10 cellular contexts compared by ENCODE assay signal in genomic region chr10:31129261-31129660, GRCh38.
DNase-seq lines count a peak whose midpoint lies in the region; ATAC-seq and TF ChIP-seq lines count a peak whose summit lies in the region.
"Had no signal": no experiment of that assay in that cellular context is flagged by ENCODE, and none has a peak within 500 bp of the region (broad histone marks: within the 10 kb centered on the region; RNA-seq: fewer than 3 reads in every experiment).

No MANE protein-coding gene starts in this region.

- H3K36me3 Mint-ChIP-seq in osteocyte (ENCODE audit: unreplicated experiment): no peaks in the 10 kb centered on the region
- H3K36me3 Mint-ChIP-seq: naive B cell had no signal

- TF ChIP-seq CTCF in gastroesophageal sphincter (IDR thresholded peaks at IDR 0.05): no peak
- TF ChIP-seq CTCF in osteocyte (IDR thresholded peaks at IDR 0.05): no peak

- DNase-seq in GM04504 (ENCODE audit: low read depth) (peak; percentile 56), SJSA1 (ENCODE audit: low read depth in 1 of 2, low spot score in 2 of 2) (peak; percentile 69 to 78), osteocyte (ENCODE audit: extremely low spot score, unreplicated experiment) (no peak), HuH-7.5 (ENCODE audit: low spot score) (no peak)
- DNase-seq in activated CD4-positive, alpha-beta T cell treated with anti-CD3 and anti-CD28 coated beads for 1 hour: no peak
- no peak for DNase-seq in stimulated activated CD4-positive, alpha-beta T cell treated with anti-CD3 and anti-CD28 coated beads, Interleukin-12 subunit alpha, Interleukin-12 subunit beta, amount 100 ng/mL, for 4 hours
- DNase-seq: naive B cell had no signal

- H3K27ac ChIP-seq in SJSA1: peak overlapping the region; percentile 62
- peak overlapping the region in 2 of 4 donors; percentile 68 to 85 for H3K27ac ChIP-seq in gastroesophageal sphincter

- WGBS in gastroesophageal sphincter (ENCODE audit: low coverage in 1 of 2), 2 donors: 0 to 40% methylated on average over 1 to 2 of the region's 2 CpGs

- no peaks in the 10 kb centered on the region for H3K9me3 Mint-ChIP-seq in osteocyte (ENCODE audit: unreplicated experiment)
- H3K9me3 Mint-ChIP-seq: naive B cell had no signal

- H3K27me3 Mint-ChIP-seq in osteocyte (ENCODE audit: unreplicated experiment): no peaks in the 10 kb centered on the region
- H3K27me3 Mint-ChIP-seq: naive B cell had no signal

- H3K4me1 ChIP-seq in SJSA1 (replicated peaks): peaks cover 26% of the 10 kb centered on the region
- peaks cover 0 to 44% (median 14%) of the 10 kb centered on the region in 3 donors for H3K4me1 ChIP-seq in gastroesophageal sphincter

- peak; percentile 70 for ATAC-seq in gastroesophageal sphincter
- ATAC-seq in HG02623 (IDR thresholded peaks at IDR 0.05; ENCODE audit: unreplicated experiment): no peak

- H3K4me3 ChIP-seq in SJSA1 (no peak overlapping the region), gastroesophageal sphincter (no peak overlapping the region)
- H3K4me3 ChIP-seq: HAP-1 had no signal

- H3K27ac Mint-ChIP-seq in osteocyte (ENCODE audit: unreplicated experiment): peak overlapping the region; percentile 76

- no peak for TF ChIP-seq POLR2A in gastroesophageal sphincter (IDR thresholded peaks at IDR 0.05)

- peaks cover 27% of the 10 kb centered on the region for H3K4me1 Mint-ChIP-seq in osteocyte (ENCODE audit: unreplicated experiment)

- no peaks in the 10 kb centered on the region for H3K9me3 ChIP-seq in SJSA1 (replicated peaks)
- H3K9me3 ChIP-seq in gastroesophageal sphincter: no peaks in the 10 kb centered on the region
- H3K9me3 ChIP-seq: HAP-1 had no signal

- H3K36me3 ChIP-seq in SJSA1 (no peaks in the 10 kb centered on the region), gastroesophageal sphincter (no peaks in the 10 kb centered on the region)
- H3K36me3 ChIP-seq: HAP-1 had no signal

- no peak for TF ChIP-seq EP300 in gastroesophageal sphincter (IDR thresholded peaks at IDR 0.05)

- no peak overlapping the region for H3K4me3 Mint-ChIP-seq in osteocyte (ENCODE audit: unreplicated experiment)

- no peaks in the 10 kb centered on the region for H3K27me3 ChIP-seq in SJSA1 (replicated peaks)
- no peaks in the 10 kb centered on the region for H3K27me3 ChIP-seq in gastroesophageal sphincter

Comparison
In these comparisons a context has a peak if more than half of its experiments do, and no peak if none do; other contexts are left out.
1. DNase-seq: peak in GM04504 (single experiment) and SJSA1 (2 of 2); none in osteocyte (single experiment), activated CD4-positive, alpha-beta T cell treated with anti-CD3 and anti-CD28 coated beads for 1 hour (single experiment), stimulated activated CD4-positive, alpha-beta T cell treated with anti-CD3 and anti-CD28 coated beads, Interleukin-12 subunit alpha, Interleukin-12 subunit beta, amount 100 ng/mL, for 4 hours (single experiment) and HuH-7.5 (single experiment).